8 cellular contexts compared by ENCODE assay signal in genomic region chr2:224646242-224646846, GRCh38.
DNase-seq lines count a peak whose midpoint lies in the region; ATAC-seq, FAIRE-seq and TF ChIP-seq lines count a peak whose summit lies in the region.

No MANE protein-coding gene starts in this region.

- TF ChIP-seq EP300 in gastroesophageal sphincter (IDR thresholded peaks at IDR 0.05) (no peak), transverse colon (IDR thresholded peaks at IDR 0.05; ENCODE audit: low read depth) (no peak)

- H3K36me3 ChIP-seq in gastroesophageal sphincter (no peaks in the 10 kb centered on the region), transverse colon (no peaks in the 10 kb centered on the region)

- intact Hi-C loops in transverse colon (cut with DNase I; ENCODE audit: low total_unique reads), result loop anchor here (5.0 kb wide), 1 partner anchor 289 kb away; no protein-coding TSS in a partner anchor
- intact Hi-C loops in posterior vena cava (cut with DNase I), result loop anchor here in 1 of 2 donors (5.0 kb wide), 1 partner anchor 289 kb away; no protein-coding TSS in a partner anchor

- peak; percentile 86 for FAIRE-seq in GM12891 (lab: Jason Lieb, UNC)

- H3K4me3 ChIP-seq in gastroesophageal sphincter (no peak overlapping the region), transverse colon (no peak overlapping the region)

- TF ChIP-seq CTCF in C4-2B (conservative IDR thresholded peaks at IDR 0.05) (peak; percentile 73), gastroesophageal sphincter (IDR thresholded peaks at IDR 0.05) (peak in 3 of 4 experiments; percentile 28 to 45 (median 29)), transverse colon (IDR thresholded peaks at IDR 0.05) (peak; percentile 34 to 69 (median 40))

- DNase-seq in GM12891 (ENCODE audit: insufficient read length, low spot score), result no peak
- DNase-seq in SK-N-DZ (ENCODE audit: low spot score), result peak; percentile 51
- no peak for DNase-seq in transverse colon
- DNase-seq in posterior vena cava (ENCODE audit: low spot score), result no peak

- TF ChIP-seq POLR2A in GM12891 (IDR thresholded peaks at IDR 0.05; ENCODE audit: low read depth, low read length) (no peak), gastroesophageal sphincter (IDR thresholded peaks at IDR 0.05) (no peak), transverse colon (IDR thresholded peaks at IDR 0.05) (no peak)

- H3K27me3 ChIP-seq in gastroesophageal sphincter, result peaks cover 8% of the 10 kb centered on the region
- no peaks in the 10 kb centered on the region for H3K27me3 ChIP-seq in transverse colon

- WGBS in gastroesophageal sphincter (ENCODE audit: low coverage in 1 of 2), 2 donors, result 47 to 48% methylated on average over 9 of the region's 9 CpGs
- 46 to 47% methylated on average over 8 to 9 of the region's 9 CpGs for WGBS in transverse colon (ENCODE audit: low coverage in 1 of 2), 2 donors

- in situ Hi-C loops in transverse colon (cut with MboI; ENCODE audit: low pct_ligation_motif_present in 1 of 4, low pct_unique_long_range_greater_than_20kb in 1 of 4, low sequenced_read_pairs in 3 of 4), result loop anchor here in 3 of 4 donors (5.0 to 25.0 kb wide), 2 partner anchors 289 to 684 kb away; partner anchors contain the start of gene MRPL44 (in 1 of the 3)

- no peak overlapping the region for H3K27ac ChIP-seq in C4-2B
- H3K27ac ChIP-seq in gastroesophageal sphincter, result no peak overlapping the region
- peak overlapping the region; percentile 43 to 62 (median 54) for H3K27ac ChIP-seq in transverse colon

- H3K9me3 ChIP-seq in gastroesophageal sphincter (no peaks in the 10 kb centered on the region), transverse colon (no peaks in the 10 kb centered on the region)

- peak; percentile 56 for ATAC-seq in HG03045 (IDR thresholded peaks at IDR 0.05; ENCODE audit: unreplicated experiment)
- ATAC-seq in gastroesophageal sphincter, result no peak
- no peak for ATAC-seq in HG03442 (IDR thresholded peaks at IDR 0.05; ENCODE audit: unreplicated experiment)

- H3K4me1 ChIP-seq in gastroesophageal sphincter (no peaks in the 10 kb centered on the region), transverse colon (peaks cover 0 to 14% (median 3%) of the 10 kb centered on the region in 4 donors)

TF ChIP-seq in GM12891, 5 proteins besides CTCF, POLR2A, EP300 and RAD21:
- no peak for TF ChIP-seq POU2F2 (IDR thresholded peaks at IDR 0.05; ENCODE audit: low read depth, low read length)
- no peak for TF ChIP-seq POLR2AphosphoS5 (IDR thresholded peaks at IDR 0.05; ENCODE audit: low read depth, low read length)
- TF ChIP-seq PAX5 (IDR thresholded peaks at IDR 0.05; ENCODE audit: insufficient read depth, low read length, severe bottlenecking), result no peak
- TF ChIP-seq SPI1 (IDR thresholded peaks at IDR 0.05; ENCODE audit: low read depth, low read length), result no peak
- TF ChIP-seq TAF1 (IDR thresholded peaks at IDR 0.05; ENCODE audit: low read depth, low read length), result no peak

Comparison
In these comparisons a context has a peak if more than half of its experiments do, and no peak if none do; other contexts are left out.
1. H3K27ac ChIP-seq: peak in transverse colon (4 of 4); none in C4-2B (single experiment) and gastroesophageal sphincter (0 of 4).
2. Peak in every context shown above with its lines, with median percentiles within 50 percentile points of each other: CTCF ChIP-seq.